ENCODE assay signal across 26 cellular contexts in the genomic region with DNA sequence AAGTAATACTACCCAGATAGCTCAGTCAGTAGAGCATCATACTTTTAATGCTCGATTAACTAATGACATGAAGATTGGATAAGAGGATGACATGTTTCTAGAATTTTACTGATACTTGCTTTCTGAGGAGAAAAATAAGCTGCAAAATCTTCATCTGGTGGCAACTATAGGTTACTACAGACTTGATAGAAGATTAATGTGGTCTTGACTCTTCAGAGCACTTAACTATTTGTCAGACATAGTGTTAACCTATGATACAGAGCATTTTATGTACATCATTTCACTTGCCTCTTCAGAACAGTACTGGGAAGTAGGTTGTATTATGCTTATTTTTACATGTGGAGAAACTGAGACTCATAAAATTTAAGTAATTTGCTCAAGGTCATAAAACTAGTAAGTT.
A peak's percentile ranks its signal among the peaks of the same experiment; 100 is the strongest.
DNase-seq lines count a peak whose midpoint lies in the region; ATAC-seq and TF ChIP-seq lines count a peak whose summit lies in the region.
"Had no signal": no experiment of that assay in that cellular context is flagged by ENCODE, and none has a peak within 500 bp of the region (broad histone marks: within the 10 kb centered on the region; RNA-seq: fewer than 3 reads in every experiment).

No MANE protein-coding gene starts in this region.

- CTCF ChIA-PET in SK-N-SH (lab: Yijun Ruan, JAX) = interaction anchor here (0.7 to 2.4 kb wide), 5 partner anchors 16 to 498 kb away, joined by 3 to 12 read pairs (median 3); a partner anchor contains a TSS
- CTCF ChIA-PET in activated CD8-positive, alpha-beta T cell treated with anti-CD3 and anti-CD28 coated beads, Interleukin-2, amount 10 ng/mL, durations not matched to agents 7 days and 5 days (lab: Charles Lee) = interaction anchor here (1.1 kb wide), 1 partner anchor 87 kb away, joined by 4 read pairs; a partner anchor contains a TSS

- peaks cover 3% of the 10 kb centered on the region for H3F3A ChIP-seq in SK-N-SH (replicated peaks; ENCODE audit: insufficient read depth)

- H3K27ac Mint-ChIP-seq in HFFc6 = no peak overlapping the region
- no peak overlapping the region for H3K27ac Mint-ChIP-seq in activated CD8-positive, alpha-beta T cell treated with anti-CD3 and anti-CD28 coated beads, Interleukin-2, amount 10 ng/mL, durations not matched to agents 7 days and 5 days
- H3K27ac Mint-ChIP-seq: B cell; CD4-positive, alpha-beta T cell; CD8-positive, alpha-beta T cell had no signal

- 0 out of 3 replicates have a peak, but pooled peaks have one; percentile 32 for ATAC-seq in SK-N-SH treated with all-trans-retinoic acid at 6 μM for 48 hours
- no peak for ATAC-seq in GM18868 (IDR thresholded peaks at IDR 0.05; ENCODE audit: unreplicated experiment)
- no peak for ATAC-seq in activated CD8-positive, alpha-beta T cell treated with anti-CD3 and anti-CD28 coated beads, Interleukin-2, amount 10 ng/mL, durations not matched to agents 7 days and 5 days
- ATAC-seq: CD8-positive, alpha-beta T cell; GM12878 had no signal

- H3K4me1 ChIP-seq in SK-N-SH (ENCODE audit: control insufficient read depth in 1 of 2, insufficient read depth in 2 of 2, low read depth in 1 of 2, low read length in 1 of 2) = peaks cover 0 to 6% of the 10 kb centered on the region in 2 experiments; a peak in 2 of 4 replicates
- H3K4me1 ChIP-seq: A549; BLaER1 treated with 17β-estradiol and CSF1 and Interleukin-3, amounts not matched to agents 10 nM and 100 nM; Caco-2 had no signal

- no peak for TF ChIP-seq CTCF in SK-N-SH (IDR thresholded peaks at IDR 0.05)
- peak; percentile 30; the same call in 1 of the 2 replicates for TF ChIP-seq CTCF in HFFc6 (IDR thresholded peaks at IDR 0.05)

- 71% methylated on average over 1 of the region's 1 CpG for WGBS in SK-N-SH (ENCODE audit: low lambda C conversion rate)

- no peaks in the 10 kb centered on the region for H3K27me3 Mint-ChIP-seq in HFFc6 (ENCODE audit: insufficient read depth)
- H3K27me3 Mint-ChIP-seq in activated CD8-positive, alpha-beta T cell treated with anti-CD3 and anti-CD28 coated beads, Interleukin-2, amount 10 ng/mL, durations not matched to agents 7 days and 5 days (ENCODE audit: low read depth) = no peaks in the 10 kb centered on the region
- H3K27me3 Mint-ChIP-seq: B cell; CD4-positive, alpha-beta T cell had no signal

- no peaks in the 10 kb centered on the region for H3K79me2 ChIP-seq in SK-N-SH (ENCODE audit: insufficient read depth)

- no peak overlapping the region for H3K4me3 ChIP-seq in SK-N-SH (ENCODE audit: low read depth in 2 of 2, low read length in 1 of 2)
- H3K4me3 ChIP-seq: A549; BLaER1 treated with 17β-estradiol and CSF1 and Interleukin-3, amounts not matched to agents 10 nM and 100 nM; GM12878 had no signal

- no peak for TF ChIP-seq POLR2A in erythroblast (IDR thresholded peaks at IDR 0.05; ENCODE audit: low read length)

- TF ChIP-seq EP300 in SK-N-SH (IDR thresholded peaks at IDR 0.05; ENCODE audit: borderline replicate concordance in 1 of 2, low read depth in 1 of 2, low read length in 1 of 2) = no peak

- H4K20me1 ChIP-seq in SK-N-SH (ENCODE audit: insufficient read depth) = no peaks in the 10 kb centered on the region
- H4K20me1 ChIP-seq: BLaER1 treated with 17β-estradiol and CSF1 and Interleukin-3, amounts not matched to agents 10 nM and 100 nM had no signal

- H3K9me3 ChIP-seq in SK-N-SH = no peaks in the 10 kb centered on the region
- H3K9me3 ChIP-seq: A549; BLaER1 treated with 17β-estradiol and CSF1 and Interleukin-3, amounts not matched to agents 10 nM and 100 nM; Caco-2 had no signal

- peaks cover 12% of the 10 kb centered on the region for H3K36me3 Mint-ChIP-seq in HFFc6 (ENCODE audit: low read depth)
- peaks cover 9% of the 10 kb centered on the region for H3K36me3 Mint-ChIP-seq in activated CD8-positive, alpha-beta T cell treated with anti-CD3 and anti-CD28 coated beads, Interleukin-2, amount 10 ng/mL, durations not matched to agents 7 days and 5 days (ENCODE audit: low read depth)

- no peak overlapping the region for H3K4me2 ChIP-seq in SK-N-SH
- H3K4me2 ChIP-seq: A549; BLaER1 treated with 17β-estradiol and CSF1 and Interleukin-3, amounts not matched to agents 10 nM and 100 nM had no signal

- H2AFZ ChIP-seq in SK-N-SH (ENCODE audit: low read depth) = no peak overlapping the region

- H3K4me3 Mint-ChIP-seq in HFFc6 = no peak overlapping the region
- H3K4me3 Mint-ChIP-seq in activated CD8-positive, alpha-beta T cell treated with anti-CD3 and anti-CD28 coated beads, Interleukin-2, amount 10 ng/mL, durations not matched to agents 7 days and 5 days = no peak overlapping the region
- H3K4me3 Mint-ChIP-seq: B cell; CD4-positive, alpha-beta T cell; CD8-positive, alpha-beta T cell had no signal

- no peak overlapping the region for H3K27ac ChIP-seq in SK-N-SH (ENCODE audit: low read depth in 2 of 2, low read length in 1 of 2)
- H3K27ac ChIP-seq: 22Rv1; A549; BLaER1 treated with 17β-estradiol and CSF1 and Interleukin-3, amounts not matched to agents 10 nM and 100 nM; C4-2B had no signal

- no peak for TF ChIP-seq RAD21 in SK-N-SH (IDR thresholded peaks at IDR 0.05; ENCODE audit: low read length)

- H3K36me3 ChIP-seq in SK-N-SH (replicated peaks in 1 of 2; ENCODE audit: control insufficient read depth in 1 of 2, insufficient read depth in 2 of 2, low read length in 1 of 2) = peaks cover 3 to 44% of the 10 kb centered on the region in 2 experiments

- DNase-seq in SK-N-SH (no peak), HFFc6 (no peak), RKO (ENCODE audit: low spot score) (peak; percentile 18), erythroblast (lab: John Stamatoyannopoulos, UW) (peak; percentile 7 to 27)
- DNase-seq in activated CD8-positive, alpha-beta memory T cell treated with anti-CD3 and anti-CD28 coated beads, Interleukin-2, amount 50 U/mL, for 48 hours = no peak
- DNase-seq in activated CD8-positive, alpha-beta T cell treated with anti-CD3 and anti-CD28 coated beads, Interleukin-2, amount 10 ng/mL, durations not matched to agents 7 days and 5 days = no peak
- DNase-seq: AML-193; Caco-2; Calu3; CD4-positive, alpha-beta T cell; CD8-positive, alpha-beta T cell; DMS 273 treated with DMSO at 0.1 percent for 48 hours; DMS153; DMS53; DMS79; DND-41; EL; GDM1 had no signal

- H3K4me1 Mint-ChIP-seq in HFFc6 (ENCODE audit: low read depth) = 0 out of 2 replicates have a peak, but pooled peaks cover 5% of the 10 kb centered on the region
- no peaks in the 10 kb centered on the region for H3K4me1 Mint-ChIP-seq in activated CD8-positive, alpha-beta T cell treated with anti-CD3 and anti-CD28 coated beads, Interleukin-2, amount 10 ng/mL, durations not matched to agents 7 days and 5 days (ENCODE audit: low read depth)
- H3K4me1 Mint-ChIP-seq: B cell had no signal

- no peaks in the 10 kb centered on the region for H3K9me3 Mint-ChIP-seq in HFFc6
- H3K9me3 Mint-ChIP-seq in activated CD8-positive, alpha-beta T cell treated with anti-CD3 and anti-CD28 coated beads, Interleukin-2, amount 10 ng/mL, durations not matched to agents 7 days and 5 days (ENCODE audit: insufficient read depth) = no peaks in the 10 kb centered on the region
- H3K9me3 Mint-ChIP-seq: CD4-positive, alpha-beta T cell; CD8-positive, alpha-beta T cell had no signal

- H3K27me3 ChIP-seq in SK-N-SH (ENCODE audit: insufficient read depth) = no peaks in the 10 kb centered on the region
- H3K27me3 ChIP-seq: BLaER1 treated with 17β-estradiol and CSF1 and Interleukin-3, amounts not matched to agents 10 nM and 100 nM had no signal

- POLR2A ChIA-PET in SK-N-SH (lab: Yijun Ruan, JAX) = no interaction called here
- POLR2A ChIA-PET in activated CD8-positive, alpha-beta T cell treated with anti-CD3 and anti-CD28 coated beads, Interleukin-2, amount 10 ng/mL, durations not matched to agents 7 days and 5 days (lab: Charles Lee) = no interaction called here

- no peak overlapping the region for H3K9ac ChIP-seq in SK-N-SH
- H3K9ac ChIP-seq: BLaER1 treated with 17β-estradiol and CSF1 and Interleukin-3, amounts not matched to agents 10 nM and 100 nM had no signal

- no peaks in the 10 kb centered on the region for H3K9me2 ChIP-seq in SK-N-SH

TF ChIP-seq in SK-N-SH treated with all-trans-retinoic acid at 6 μM for 48 hours, 23 proteins besides CTCF, POLR2A, EP300 and RAD21 (continues in another document):
- TF ChIP-seq, protein P1, sequence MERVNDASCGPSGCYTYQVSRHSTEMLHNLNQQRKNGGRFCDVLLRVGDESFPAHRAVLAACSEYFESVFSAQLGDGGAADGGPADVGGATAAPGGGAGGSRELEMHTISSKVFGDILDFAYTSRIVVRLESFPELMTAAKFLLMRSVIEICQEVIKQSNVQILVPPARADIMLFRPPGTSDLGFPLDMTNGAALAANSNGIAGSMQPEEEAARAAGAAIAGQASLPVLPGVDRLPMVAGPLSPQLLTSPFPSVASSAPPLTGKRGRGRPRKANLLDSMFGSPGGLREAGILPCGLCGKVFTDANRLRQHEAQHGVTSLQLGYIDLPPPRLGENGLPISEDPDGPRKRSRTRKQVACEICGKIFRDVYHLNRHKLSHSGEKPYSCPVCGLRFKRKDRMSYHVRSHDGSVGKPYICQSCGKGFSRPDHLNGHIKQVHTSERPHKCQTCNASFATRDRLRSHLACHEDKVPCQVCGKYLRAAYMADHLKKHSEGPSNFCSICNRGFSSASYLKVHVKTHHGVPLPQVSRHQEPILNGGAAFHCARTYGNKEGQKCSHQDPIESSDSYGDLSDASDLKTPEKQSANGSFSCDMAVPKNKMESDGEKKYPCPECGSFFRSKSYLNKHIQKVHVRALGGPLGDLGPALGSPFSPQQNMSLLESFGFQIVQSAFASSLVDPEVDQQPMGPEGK (CRISPR knock-in tag; IDR thresholded peaks at IDR 0.05; ENCODE audit: borderline replicate concordance) = no peak
- no peak for TF ChIP-seq ISL1 (CRISPR knock-in tag; IDR thresholded peaks at IDR 0.05)
- TF ChIP-seq ZNF70 (CRISPR knock-in tag; IDR thresholded peaks at IDR 0.05) = no peak

TF ChIP-seq in SK-N-SH, 30 proteins besides CTCF, POLR2A, EP300 and RAD21 (continues in another document):
- TF ChIP-seq TAF1 (IDR thresholded peaks at IDR 0.05; ENCODE audit: borderline replicate concordance, low read depth, low read length) (no peak), GABPA (IDR thresholded peaks at IDR 0.05; ENCODE audit: low read depth) (no peak), YY1 (IDR thresholded peaks at IDR 0.05; ENCODE audit: low read depth) (no peak), GATA2 (CRISPR knock-in tag; IDR thresholded peaks at IDR 0.05) (no peak), NRF1 (IDR thresholded peaks at IDR 0.05; ENCODE audit: low read depth, low read length) (no peak), SIN3A (IDR thresholded peaks at IDR 0.05; ENCODE audit: borderline replicate concordance, low read depth, low read length) (no peak), FOXM1 (IDR thresholded peaks at IDR 0.05; ENCODE audit: low read depth) (no peak), JUND (IDR thresholded peaks at IDR 0.05) (no peak), EZH2phosphoT487 (IDR thresholded peaks at IDR 0.05; ENCODE audit: borderline replicate concordance, low read depth) (no peak), CHD2 (IDR thresholded peaks at IDR 0.05; ENCODE audit: low read length, partially characterized antibody) (no peak)
- TF ChIP-seq, protein P2, sequence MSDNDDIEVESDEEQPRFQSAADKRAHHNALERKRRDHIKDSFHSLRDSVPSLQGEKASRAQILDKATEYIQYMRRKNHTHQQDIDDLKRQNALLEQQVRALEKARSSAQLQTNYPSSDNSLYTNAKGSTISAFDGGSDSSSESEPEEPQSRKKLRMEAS (IDR thresholded peaks at IDR 0.05; ENCODE audit: low read depth) = no peak

Comparison
In these comparisons a context has a peak if more than half of its experiments do, and no peak if none do; other contexts are left out.
1. DNase-seq: peak in RKO (single experiment) and erythroblast (2 of 2); none in SK-N-SH (single experiment), HFFc6 (single experiment), activated CD8-positive, alpha-beta memory T cell treated with anti-CD3 and anti-CD28 coated beads, Interleukin-2, amount 50 U/mL, for 48 hours (single experiment) and activated CD8-positive, alpha-beta T cell treated with anti-CD3 and anti-CD28 coated beads, Interleukin-2, amount 10 ng/mL, durations not matched to agents 7 days and 5 days (single experiment).